In the genomic region with DNA sequence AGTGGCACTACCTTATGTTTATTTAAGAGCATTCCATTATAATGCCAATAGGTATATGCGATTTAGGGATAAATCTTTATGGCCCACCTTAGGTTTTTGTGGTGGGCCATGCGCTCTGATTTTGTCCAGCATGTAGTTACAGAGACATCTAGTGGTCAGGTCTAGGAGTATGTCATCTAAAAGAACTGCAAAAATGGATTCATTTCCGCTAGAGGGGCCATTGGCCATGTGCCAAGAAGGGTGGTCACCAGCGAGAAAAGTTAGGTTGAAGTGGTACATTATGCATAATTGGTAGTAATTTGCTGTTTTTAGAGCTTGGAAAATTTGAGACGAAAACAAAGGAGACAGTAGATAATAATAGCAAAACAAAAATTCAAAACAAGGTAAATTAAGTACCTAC, we compare ENCODE assay signal across 11 cellular contexts. TPM values are rescaled to one million over a fixed set of nuclear protein-coding genes. Genes with fewer than 3 reads are reported as not detected.
A peak's percentile ranks its signal among the peaks of the same experiment; 100 is the strongest.
DNase-seq lines count a peak whose midpoint lies in the region; ATAC-seq and TF ChIP-seq lines count a peak whose summit lies in the region.
"Had no signal": no experiment of that assay in that cellular context is flagged by ENCODE, and none has a peak within 500 bp of the region (broad histone marks: within the 10 kb centered on the region; RNA-seq: fewer than 3 reads in every experiment).

No MANE protein-coding gene starts in this region.

- no peak overlapping the region for H3K4me3 Mint-ChIP-seq in brain
- no peak overlapping the region for H3K4me3 Mint-ChIP-seq in progenitor cell of endocrine pancreas (ENCODE audit: low read depth)

- DNase-seq in NCI-H2171 treated with DMSO at 0.1 percent for 48 hours (lab: John Stamatoyannopoulos, UW) (peak; percentile 6), NCI-H2171 (lab: John Stamatoyannopoulos, UW) (no peak), NB4 (ENCODE audit: low read depth) (peak; percentile 7), progenitor cell of endocrine pancreas (ENCODE audit: low spot score, unreplicated experiment) (no peak), SKM-1 treated with dmso at 0.1 percent for 144 hours (lab: John Stamatoyannopoulos, UW; ENCODE audit: unreplicated experiment) (no peak), NCI-H524 treated with DMSO at 0.1 percent for 48 hours (lab: John Stamatoyannopoulos, UW) (no peak)
- DNase-seq: activated CD4-positive, alpha-beta T cell treated with anti-CD3 and anti-CD28 coated beads, Interleukin-2, amount 50 U/mL, for 1 hour; AML-193; foreskin fibroblast had no signal

- H3K4me3 ChIP-seq in NB4 (ENCODE audit: low read depth, low read length) = no peak overlapping the region

- no peak for TF ChIP-seq POLR2A in NB4 (IDR thresholded peaks at IDR 0.05; ENCODE audit: extremely low read depth, insufficient read length)

- ATAC-seq in GM19328 (IDR thresholded peaks at IDR 0.05; ENCODE audit: unreplicated experiment) = no peak

- H3K4me1 Mint-ChIP-seq in brain (peaks cover 7% of the 10 kb centered on the region), progenitor cell of endocrine pancreas (ENCODE audit: low read depth) (peaks cover 8% of the 10 kb centered on the region)

- H3K27ac Mint-ChIP-seq in brain = no peak overlapping the region
- H3K27ac Mint-ChIP-seq in progenitor cell of endocrine pancreas = no peak overlapping the region

- H3K27me3 Mint-ChIP-seq in brain (no peaks in the 10 kb centered on the region), progenitor cell of endocrine pancreas (no peaks in the 10 kb centered on the region)

- TF ChIP-seq CTCF in NB4 (IDR thresholded peaks at IDR 0.05; ENCODE audit: low read depth, low read length) = peak; percentile 28
- peak; percentile 63 to 85 for TF ChIP-seq CTCF in brain (conservative IDR thresholded peaks at IDR 0.05)
- TF ChIP-seq CTCF in progenitor cell of endocrine pancreas (IDR thresholded peaks at IDR 0.05; ENCODE audit: unreplicated experiment) = peak; percentile 73

- H3K9me3 Mint-ChIP-seq in brain (peaks cover 0 to 2% (median 0%) of the 10 kb centered on the region in 5 experiments), progenitor cell of endocrine pancreas (ENCODE audit: low read depth) (no peaks in the 10 kb centered on the region)

- H3K36me3 Mint-ChIP-seq in brain (no peaks in the 10 kb centered on the region), progenitor cell of endocrine pancreas (ENCODE audit: insufficient read depth) (no peaks in the 10 kb centered on the region)

RNA-seq across cellular contexts. Expression of gene LRRC4C, which starts 27.7 kb away (rescaled TPM):
- polyA plus RNA-seq in brain (ENCODE audit: insufficient read depth, low read depth, low replicate concordance) = 3.5 TPM
- 1.3 and 2.0 TPM in 2 replicates for total RNA-seq in progenitor cell of endocrine pancreas

Comparison
In these comparisons a context has a peak if more than half of its experiments do, and no peak if none do; other contexts are left out.
1. DNase-seq: peak in NCI-H2171 treated with DMSO at 0.1 percent for 48 hours (single experiment) and NB4 (single experiment); none in NCI-H2171 (single experiment), progenitor cell of endocrine pancreas (single experiment), SKM-1 treated with dmso at 0.1 percent for 144 hours (single experiment) and NCI-H524 treated with DMSO at 0.1 percent for 48 hours (single experiment).
2. Peak in every context shown above with its lines, with median percentiles within 50 percentile points of each other: CTCF ChIP-seq.